ENCODE assay signal across 18 cellular contexts in the genomic region with DNA sequence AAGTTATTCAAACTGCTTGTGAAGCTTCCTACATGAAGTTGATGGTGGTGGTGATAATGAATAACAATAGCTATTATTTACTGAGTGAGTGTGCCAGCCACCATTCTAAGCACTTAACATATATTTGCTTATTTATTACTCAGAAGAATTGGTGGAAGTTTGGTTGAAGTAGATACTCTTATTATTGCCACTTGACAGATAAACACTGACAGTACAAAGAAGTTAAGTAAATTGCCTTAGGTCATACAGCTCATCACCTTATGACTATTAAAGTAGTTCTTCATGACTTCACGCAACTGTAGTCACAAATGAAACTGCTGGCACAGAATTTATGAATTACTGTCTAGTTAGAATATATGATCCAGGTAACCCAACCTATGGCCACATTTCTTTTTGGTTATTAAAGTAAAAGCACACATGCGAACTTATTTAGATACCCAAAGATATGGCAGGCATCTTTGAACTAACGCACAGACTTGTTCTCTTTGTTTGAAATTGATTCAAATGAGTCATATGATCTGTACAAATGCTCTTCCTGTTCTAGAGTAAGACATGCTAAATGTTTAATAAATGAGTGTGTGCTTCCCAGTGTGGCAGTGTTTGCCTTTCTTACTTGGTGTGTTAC.
DNase-seq lines count a peak whose midpoint lies in the region; ATAC-seq, FAIRE-seq and TF ChIP-seq lines count a peak whose summit lies in the region.
"Had no signal": no experiment of that assay in that cellular context is flagged by ENCODE, and none has a peak within 500 bp of the region (broad histone marks: within the 10 kb centered on the region; RNA-seq: fewer than 3 reads in every experiment).

No MANE protein-coding gene starts in this region.

- H3K4me3 ChIP-seq in bronchial epithelial cell (ENCODE audit: low read depth, low read length) (no peak overlapping the region), mucosa of descending colon (no peak overlapping the region)
- H3K4me3 ChIP-seq: colonic mucosa, SK-N-MC, thoracic aorta had no signal

- H3K9me3 ChIP-seq in mucosa of descending colon, result no peaks in the 10 kb centered on the region
- H3K9me3 ChIP-seq: colonic mucosa, thoracic aorta had no signal

- H3K27me3 ChIP-seq in bronchial epithelial cell (ENCODE audit: control insufficient read depth, insufficient read depth, low read length), result no peaks in the 10 kb centered on the region
- H3K27me3 ChIP-seq: colonic mucosa had no signal

- DNase-seq in COLO829 (ENCODE audit: low spot score), result peak; percentile 44
- DNase-seq in M059J (ENCODE audit: low read depth), result peak; percentile 71
- DNase-seq in bronchial epithelial cell (ENCODE audit: low read depth), result peak; percentile 96
- DNase-seq in kidney glomerular epithelial cell (lab: John Stamatoyannopoulos, UW), result peak; percentile 45
- DNase-seq in NCI-H2081 treated with DMSO at 0.1 percent for 48 hours (lab: John Stamatoyannopoulos, UW), result no peak
- no peak for DNase-seq in GM13976 (ENCODE audit: low spot score)
- DNase-seq in mucosa of descending colon, result no peak
- no peak for DNase-seq in activated gamma-delta T cell (lab: John Stamatoyannopoulos, UW)
- DNase-seq: activated CD4-positive, alpha-beta T cell treated with anti-CD3 and anti-CD28 coated beads, Interleukin-2, amount 50 U/mL, for 1 hour; activated naive CD8-positive, alpha-beta T cell treated with anti-CD3 and anti-CD28 coated beads, Interleukin-2, amount 50 U/mL, for 24 hours; activated T-cell treated with anti-CD3 and anti-CD28 coated beads, Interleukin-2, amount 50 U/mL, for 48 hours; colonic mucosa; left ventricle myocardium superior; naive thymus-derived CD4-positive, alpha-beta T cell; stimulated activated CD4-positive, alpha-beta T cell treated with anti-CD3 and anti-CD28 coated beads, Interleukin-2, amount 100 ng/mL, for 24 hours had no signal

- no peak for FAIRE-seq in bronchial epithelial cell (lab: Jason Lieb, UNC)
- FAIRE-seq: D721Med had no signal

- intact Hi-C loops in mucosa of descending colon (cut with DNase I, micrococcal nuclease), result no loop called here

- H3K36me3 ChIP-seq in bronchial epithelial cell (ENCODE audit: control insufficient read depth, insufficient read depth, low read length) (no peaks in the 10 kb centered on the region), mucosa of descending colon (ENCODE audit: low read depth) (no peaks in the 10 kb centered on the region)
- H3K36me3 ChIP-seq: colonic mucosa, thoracic aorta had no signal

- TF ChIP-seq CTCF in bronchial epithelial cell (IDR thresholded peaks at IDR 0.05; ENCODE audit: insufficient read depth, low read length, severe bottlenecking) (no peak), GM13976 (IDR thresholded peaks at IDR 0.05; ENCODE audit: borderline replicate concordance, control extremely low read depth, extremely low read depth, insufficient read depth, missing control alignments) (no peak), mucosa of descending colon (IDR thresholded peaks at IDR 0.05) (no peak)

- no peaks in the 10 kb centered on the region for H3K4me1 ChIP-seq in mucosa of descending colon (ENCODE audit: low read depth)
- H3K4me1 ChIP-seq: colonic mucosa had no signal

- in situ Hi-C loops in GM13976 (cut with MboI; ENCODE audit: low sequenced_read_pairs, unreplicated experiment), result no loop called here

- no peak for ATAC-seq in mucosa of descending colon
- ATAC-seq: activated naive CD8-positive, alpha-beta T cell treated with anti-CD3 and anti-CD28 coated beads, Interleukin-2, amount 50 U/mL, for 24 hours; left ventricle myocardium superior; naive thymus-derived CD4-positive, alpha-beta T cell had no signal

Comparison
In these comparisons a context has a peak if more than half of its experiments do, and no peak if none do; other contexts are left out.
1. DNase-seq: peak in COLO829 (single experiment), M059J (single experiment), bronchial epithelial cell (single experiment) and kidney glomerular epithelial cell (single experiment); none in NCI-H2081 treated with DMSO at 0.1 percent for 48 hours (single experiment), GM13976 (single experiment), mucosa of descending colon (0 of 3) and activated gamma-delta T cell (single experiment).